Comparison of ENCODE assay signal across 8 cellular contexts in the genomic region with DNA sequence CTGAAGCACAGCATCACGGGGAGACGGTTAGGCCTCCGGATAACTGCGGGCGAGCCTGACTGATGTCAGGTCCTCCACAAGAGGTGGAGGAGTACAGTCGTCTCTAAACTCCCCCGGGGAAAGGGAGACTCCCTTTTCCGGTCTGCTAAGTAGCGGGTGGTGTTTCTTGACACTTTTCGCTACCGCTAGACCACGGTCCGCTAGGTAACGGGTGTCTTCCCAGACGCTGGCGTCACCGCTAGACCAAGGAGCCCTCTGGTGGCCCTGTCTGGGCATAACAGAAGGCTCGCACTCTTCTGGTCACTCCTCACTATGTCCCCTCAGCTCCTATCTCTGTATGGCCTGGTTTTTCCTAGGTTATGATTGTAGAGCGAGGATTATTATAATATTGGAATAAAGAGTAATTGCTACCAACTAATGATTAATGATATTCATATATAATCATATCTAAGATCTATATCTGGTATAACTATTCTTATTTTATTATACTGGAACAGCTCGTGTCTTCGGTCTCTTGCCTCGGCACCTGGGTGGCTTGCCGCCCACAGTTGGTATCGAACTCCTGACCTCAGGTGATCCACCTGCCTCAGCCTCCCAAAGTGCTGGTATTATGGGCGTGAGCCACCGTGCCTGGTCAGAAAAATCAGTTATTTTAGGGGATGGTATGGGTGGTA. TPM values are rescaled to one million over a fixed set of nuclear protein-coding genes. Genes with fewer than 3 reads are reported as not detected.
A peak's percentile ranks its signal among the peaks of the same experiment; 100 is the strongest.
DNase-seq lines count a peak whose midpoint lies in the region; ATAC-seq and TF ChIP-seq lines count a peak whose summit lies in the region.
"Not testable (repeated sequence)": the region's sequence is repeated elsewhere in the genome, so short reads cannot be mapped to it uniquely, and the experiment has no call there.

No MANE protein-coding gene starts in this region.

- H3K9me3 Mint-ChIP-seq in activated CD4-positive, alpha-beta memory T cell treated with anti-CD3 and anti-CD28 coated beads, Interleukin-2, amount 10 ng/mL, durations not matched to agents 7 days and 5 days; brain; nephron progenitor cell: not testable (repeated sequence)

- H3K27ac ChIP-seq in C4-2B; HCT116 (ENCODE audit: low read depth, low read length); Panc1 (ENCODE audit: low read length): not testable (repeated sequence)

- not testable (repeated sequence) for H3K36me3 ChIP-seq in HCT116 (ENCODE audit: control insufficient read depth in 1 of 2, insufficient read depth in 2 of 2, low read length in 2 of 2); Panc1 (ENCODE audit: control insufficient read depth, insufficient read depth, low read length)

- not testable (repeated sequence) for H3K27me3 ChIP-seq in HCT116 (ENCODE audit: insufficient read depth, low read length); Panc1 (ENCODE audit: control insufficient read depth, insufficient read depth, low read length)

- peak; percentile 82 for TF ChIP-seq CTCF in C4-2B (conservative IDR thresholded peaks at IDR 0.05)
- peak; percentile 1 to 54 (median 35); a peak in 5 of 6 replicates for TF ChIP-seq CTCF in HCT116 (IDR thresholded peaks at IDR 0.05 in 2 of 3, conservative IDR thresholded peaks at IDR 0.05 in 1 of 3; ENCODE audit: borderline replicate concordance in 1 of 3, insufficient read depth in 1 of 3, low read depth in 2 of 3, low read length in 2 of 3)
- peak; percentile 92 for TF ChIP-seq CTCF in Panc1 (IDR thresholded peaks at IDR 0.05)
- peak; percentile 66 to 80 for TF ChIP-seq CTCF in brain (conservative IDR thresholded peaks at IDR 0.05)
- TF ChIP-seq CTCF in nephron progenitor cell (IDR thresholded peaks at IDR 0.05), result peak; percentile 66

- not testable (repeated sequence) for H4K20me1 ChIP-seq in HCT116 (ENCODE audit: insufficient read depth)

- H3K9ac ChIP-seq in HCT116 (ENCODE audit: low read length), result not testable (repeated sequence)

- peaks cover 46% of the 10 kb centered on the region for H3K4me1 Mint-ChIP-seq in activated CD4-positive, alpha-beta memory T cell treated with anti-CD3 and anti-CD28 coated beads, Interleukin-2, amount 10 ng/mL, durations not matched to agents 7 days and 5 days
- H3K4me1 Mint-ChIP-seq in brain (peaks cover 15% of the 10 kb centered on the region), nephron progenitor cell (peaks cover 29% of the 10 kb centered on the region)

- CTCF ChIA-PET in HCT116 (lab: Charles Lee) (interaction anchor here (0.6 to 3.3 kb wide), 3 partner anchors 31 to 183 kb away, joined by 3 to 9 read pairs (median 3); partner anchors contain the start of genes DTYMK and ING5), Panc1 (lab: Charles Lee) (interaction anchor here (0.7 kb wide), 1 partner anchor 65 kb away, joined by 3 read pairs; no protein-coding TSS in a partner anchor)
- CTCF ChIA-PET in activated CD4-positive, alpha-beta memory T cell treated with anti-CD3 and anti-CD28 coated beads, Interleukin-2, amount 10 ng/mL, durations not matched to agents 7 days and 5 days (lab: Charles Lee), result interaction anchor here (1.1 to 2.7 kb wide), 3 partner anchors 11 to 45 kb away, joined by 3 to 27 read pairs (median 14); partner anchors contain the start of genes DTYMK and ING5

- peak; percentile 66 for TF ChIP-seq RAD21 in HCT116 (IDR thresholded peaks at IDR 0.05; ENCODE audit: low read depth)

- H3K9me2 ChIP-seq in HCT116 (ENCODE audit: insufficient read depth), result not testable (repeated sequence)

- H3K4me3 ChIP-seq in HCT116 (replicated peaks in 1 of 2; ENCODE audit: low read depth in 1 of 2, low read length in 2 of 2); Panc1 (ENCODE audit: low read depth in 2 of 2, low read length in 2 of 2): not testable (repeated sequence)

- not testable (repeated sequence) for H2AFZ ChIP-seq in HCT116 (ENCODE audit: low read depth, low read length, poor library complexity, severe bottlenecking)

- in situ Hi-C loops in Panc1 (cut with HindIII; ENCODE audit: low pct_unique_long_range_greater_than_20kb, low sequenced_read_pairs), result not testable (repeated sequence)

- not testable (repeated sequence) for BruUV-seq in HCT116 (replicated peaks; lab: Mats Ljungman, UMichigan); Panc1 (replicated peaks; lab: Mats Ljungman, UMichigan)

- H3K27ac Mint-ChIP-seq in activated CD4-positive, alpha-beta memory T cell treated with anti-CD3 and anti-CD28 coated beads, Interleukin-2, amount 10 ng/mL, durations not matched to agents 7 days and 5 days, result peak overlapping the region; percentile 31
- not testable (repeated sequence) for H3K27ac Mint-ChIP-seq in brain
- H3K27ac Mint-ChIP-seq in nephron progenitor cell, result peak overlapping the region; percentile 13

- peak; percentile 16 for DNase-seq in HCT116 (ENCODE audit: low read depth, low spot score)
- DNase-seq in Panc1 (ENCODE audit: low read depth, low spot score), result not testable (repeated sequence)
- DNase-seq in activated CD4-positive, alpha-beta memory T cell treated with anti-CD3 and anti-CD28 coated beads, Interleukin-2, amount 10 ng/mL, durations not matched to agents 7 days and 5 days, result peak; percentile 66
- DNase-seq in Right ventricle myocardium superior, result peak; percentile 86
- peak; percentile 79 for DNase-seq in nephron progenitor cell
- peak; percentile 27 for DNase-seq in stimulated activated CD8-positive, alpha-beta memory T cell treated with anti-CD3 and anti-CD28 coated beads, Interleukin-12 subunit alpha, Interleukin-12 subunit beta, amount 100 ng/mL, for 4 hours (ENCODE audit: low read depth)

- H3K4me2 ChIP-seq in HCT116 (ENCODE audit: low read length), result peak overlapping the region; percentile 21; the same call in 1 of the 2 replicates

- POLR2A ChIA-PET in HCT116 (lab: Charles Lee), result interaction anchor here (1.7 kb wide), 1 partner anchor 30 kb away, joined by 5 read pairs; the partner anchor contains the start of gene ING5
- POLR2A ChIA-PET in Panc1 (lab: Charles Lee), result not testable (repeated sequence)
- POLR2A ChIA-PET in activated CD4-positive, alpha-beta memory T cell treated with anti-CD3 and anti-CD28 coated beads, Interleukin-2, amount 10 ng/mL, durations not matched to agents 7 days and 5 days (lab: Charles Lee), result interaction anchor here (1.8 to 5.6 kb wide), 3 partner anchors 30 to 45 kb away, joined by 9 to 41 read pairs (median 27); partner anchors contain the start of gene ING5

- not testable (repeated sequence) for H3K4me3 Mint-ChIP-seq in activated CD4-positive, alpha-beta memory T cell treated with anti-CD3 and anti-CD28 coated beads, Interleukin-2, amount 10 ng/mL, durations not matched to agents 7 days and 5 days; nephron progenitor cell
- H3K4me3 Mint-ChIP-seq in brain, result peak overlapping the region; percentile 20 to 80 (median 66)

- H3K27me3 Mint-ChIP-seq in activated CD4-positive, alpha-beta memory T cell treated with anti-CD3 and anti-CD28 coated beads, Interleukin-2, amount 10 ng/mL, durations not matched to agents 7 days and 5 days; brain; nephron progenitor cell (ENCODE audit: low read depth, poor library complexity): not testable (repeated sequence)

- H3K4me1 ChIP-seq in HCT116 (ENCODE audit: control insufficient read depth in 1 of 2, insufficient read depth in 2 of 2, low read length in 2 of 2), result peaks cover 13 to 22% of the 10 kb centered on the region in 2 experiments; a peak in 2 of 4 replicates
- H3K4me1 ChIP-seq in Panc1 (ENCODE audit: control insufficient read depth, insufficient read depth, low read length), result not testable (repeated sequence)

- RAD21 ChIA-PET in HCT116 (lab: Charles Lee; ENCODE audit: low non-redundant PET in 1 of 2, low total read pairs in 2 of 2, uncharacterized antibody in 2 of 2, unreplicated experiment in 2 of 2), result not testable (repeated sequence)

- not testable (repeated sequence) for TF ChIP-seq POLR2A in HCT116 (IDR thresholded peaks at IDR 0.05; ENCODE audit: borderline replicate concordance, extremely low read depth, insufficient read depth, insufficient read length)

- intact Hi-C loops in HCT116 (cut with micrococcal nuclease) (loop anchor here (1.0 to 5.0 kb wide), 3 partner anchors 45 to 185 kb away; partner anchors contain the start of gene DTYMK), Panc1 (cut with micrococcal nuclease; ENCODE audit: unreplicated experiment) (loop anchor here (10.0 kb wide), 1 partner anchor 142 kb away; no protein-coding TSS in a partner anchor)
- intact Hi-C loops in Right ventricle myocardium superior (cut with DNase I), result not testable (repeated sequence)

- H3K79me2 ChIP-seq in HCT116 (ENCODE audit: insufficient read depth, low read length), result not testable (repeated sequence)

- not testable (repeated sequence) for ATAC-seq in HCT116; Panc1; Right ventricle myocardium superior (ENCODE audit: poor library complexity)

- not testable (repeated sequence) for H3K36me3 Mint-ChIP-seq in activated CD4-positive, alpha-beta memory T cell treated with anti-CD3 and anti-CD28 coated beads, Interleukin-2, amount 10 ng/mL, durations not matched to agents 7 days and 5 days (ENCODE audit: low read depth); brain
- peaks cover 20% of the 10 kb centered on the region for H3K36me3 Mint-ChIP-seq in nephron progenitor cell (ENCODE audit: low read depth)

- not testable (repeated sequence) for H3K9me3 ChIP-seq in HCT116 (ENCODE audit: control insufficient read depth in 1 of 2, insufficient read depth in 1 of 2, low read depth in 1 of 2, low read length in 2 of 2); Panc1 (ENCODE audit: control insufficient read depth, insufficient read depth, low read depth, low read length)

RNA-seq across cellular contexts. Expression of gene D2HGDH, which starts 1.8 kb away (rescaled TPM):
- 46.3 TPM for total RNA-seq in HCT116 (2021; ENCODE audit: unreplicated experiment)
- polyA plus RNA-seq in HCT116 (2012), result 25.8 and 32.0 TPM in 2 replicates
- 53.0 TPM for total RNA-seq in Panc1 (2021; ENCODE audit: unreplicated experiment)
- polyA plus RNA-seq in Panc1 (2012; ENCODE audit: insufficient read length), result 71.6 TPM
- total RNA-seq in activated CD4-positive, alpha-beta memory T cell treated with anti-CD3 and anti-CD28 coated beads, Interleukin-2, amount 10 ng/mL, durations not matched to agents 7 days and 5 days, result 10 to 100 TPM; 24.6 to 25.0 TPM
- polyA plus RNA-seq in brain (ENCODE audit: insufficient read depth, low read depth, low replicate concordance), result 5.2 TPM
- 19.0 TPM for total RNA-seq in Right ventricle myocardium superior

RNA-seq across cellular contexts. Expression of gene ING5, which starts 30.8 kb away (rescaled TPM):
- total RNA-seq in HCT116 (2021; ENCODE audit: unreplicated experiment) (45.9 TPM), Panc1 (2021; ENCODE audit: unreplicated experiment) (39.8 TPM), Right ventricle myocardium superior (18.0 TPM)
- polyA plus RNA-seq in HCT116 (2012), result 27.7 and 31.6 TPM in 2 replicates
- 22.8 TPM for polyA plus RNA-seq in Panc1 (2012; ENCODE audit: insufficient read length)
- 10 to 100 TPM; 26.4 to 27.4 TPM for total RNA-seq in activated CD4-positive, alpha-beta memory T cell treated with anti-CD3 and anti-CD28 coated beads, Interleukin-2, amount 10 ng/mL, durations not matched to agents 7 days and 5 days
- 26.1 TPM for polyA plus RNA-seq in brain (ENCODE audit: insufficient read depth, low read depth, low replicate concordance)

RNA-seq across cellular contexts. Expression of gene GAL3ST2, which starts 44.0 kb away (rescaled TPM):
- total RNA-seq in HCT116 (2021; ENCODE audit: unreplicated experiment) (0.44 TPM), Panc1 (2021; ENCODE audit: unreplicated experiment) (1.6 TPM), Right ventricle myocardium superior (not detected)
- polyA plus RNA-seq in HCT116 (2012), result 0.10 and 0.25 TPM in 2 replicates
- 3.7 TPM for polyA plus RNA-seq in Panc1 (2012; ENCODE audit: insufficient read length)
- under 1 TPM; 0.23 to 0.58 TPM for total RNA-seq in activated CD4-positive, alpha-beta memory T cell treated with anti-CD3 and anti-CD28 coated beads, Interleukin-2, amount 10 ng/mL, durations not matched to agents 7 days and 5 days
- not detected for polyA plus RNA-seq in brain (ENCODE audit: insufficient read depth, low read depth, low replicate concordance)

RNA-seq across cellular contexts. Expression of gene DTYMK, which starts 46.0 kb away (rescaled TPM):
- 83.3 TPM for total RNA-seq in HCT116 (2021; ENCODE audit: unreplicated experiment)
- 41.2 and 59.1 TPM in 2 replicates for polyA plus RNA-seq in HCT116 (2012)
- 122 TPM for total RNA-seq in Panc1 (2021; ENCODE audit: unreplicated experiment)
- 60.0 TPM for polyA plus RNA-seq in Panc1 (2012; ENCODE audit: insufficient read length)
- total RNA-seq in activated CD4-positive, alpha-beta memory T cell treated with anti-CD3 and anti-CD28 coated beads, Interleukin-2, amount 10 ng/mL, durations not matched to agents 7 days and 5 days, result 10 to 100 TPM; 54.8 to 57.7 TPM
- polyA plus RNA-seq in brain (ENCODE audit: insufficient read depth, low read depth, low replicate concordance), result 61.0 TPM
- total RNA-seq in Right ventricle myocardium superior, result 9.4 TPM

Comparison
In these comparisons a context has a peak if more than half of its experiments do, and no peak if none do; other contexts are left out.
1. CTCF ChIP-seq: peak in every context shown above with its lines; median percentile 92 in Panc1; 82 in C4-2B; 73 in brain; 66 in nephron progenitor cell; 35 in HCT116.